In genomic region chr4:171846232-171846631, GRCh38 we compare ENCODE assay signal across 9 cellular contexts. TPM values are rescaled to one million over a fixed set of nuclear protein-coding genes. Genes with fewer than 3 reads are reported as not detected.
DNase-seq lines count a peak whose midpoint lies in the region; ATAC-seq and TF ChIP-seq lines count a peak whose summit lies in the region.
"Had no signal": no experiment of that assay in that cellular context is flagged by ENCODE, and none has a peak within 500 bp of the region (broad histone marks: within the 10 kb centered on the region; RNA-seq: fewer than 3 reads in every experiment).

No MANE protein-coding gene starts in this region.

- H3K9me3 Mint-ChIP-seq in activated CD8-positive, alpha-beta T cell treated with anti-CD3 and anti-CD28 coated beads, Interleukin-2, amount 10 ng/mL, durations not matched to agents 7 days and 5 days (ENCODE audit: insufficient read depth) = no peaks in the 10 kb centered on the region
- peaks cover 5 to 9% of the 10 kb centered on the region in 2 donors for H3K9me3 Mint-ChIP-seq in natural killer cell

- ATAC-seq in GM18502 (IDR thresholded peaks at IDR 0.05; ENCODE audit: poor library complexity, unreplicated experiment) (peak; percentile 87), HG02884 (IDR thresholded peaks at IDR 0.05; ENCODE audit: unreplicated experiment) (peak; percentile 83), left lobe of liver (peak; percentile 44), natural killer cell (no peak)
- no peak for ATAC-seq in activated CD8-positive, alpha-beta T cell treated with anti-CD3 and anti-CD28 coated beads, Interleukin-2, amount 10 ng/mL, durations not matched to agents 7 days and 5 days

- no peaks in the 10 kb centered on the region for H3K27me3 ChIP-seq in BJ (ENCODE audit: control insufficient read depth, insufficient read depth, low read length)

- H3K27ac Mint-ChIP-seq in activated CD8-positive, alpha-beta T cell treated with anti-CD3 and anti-CD28 coated beads, Interleukin-2, amount 10 ng/mL, durations not matched to agents 7 days and 5 days = no peak overlapping the region
- H3K27ac Mint-ChIP-seq in natural killer cell = no peak overlapping the region

- no peaks in the 10 kb centered on the region for H3K36me3 Mint-ChIP-seq in activated CD8-positive, alpha-beta T cell treated with anti-CD3 and anti-CD28 coated beads, Interleukin-2, amount 10 ng/mL, durations not matched to agents 7 days and 5 days (ENCODE audit: low read depth)
- no peaks in the 10 kb centered on the region for H3K36me3 Mint-ChIP-seq in natural killer cell

- H3K4me1 Mint-ChIP-seq in activated CD8-positive, alpha-beta T cell treated with anti-CD3 and anti-CD28 coated beads, Interleukin-2, amount 10 ng/mL, durations not matched to agents 7 days and 5 days (ENCODE audit: low read depth) = no peaks in the 10 kb centered on the region
- H3K4me1 Mint-ChIP-seq in natural killer cell = no peaks in the 10 kb centered on the region

- H3K27me3 Mint-ChIP-seq in activated CD8-positive, alpha-beta T cell treated with anti-CD3 and anti-CD28 coated beads, Interleukin-2, amount 10 ng/mL, durations not matched to agents 7 days and 5 days (ENCODE audit: low read depth) = no peaks in the 10 kb centered on the region
- H3K27me3 Mint-ChIP-seq in natural killer cell (ENCODE audit: low read depth in 2 of 2) = no peaks in the 10 kb centered on the region

- no peak overlapping the region for H3K4me3 Mint-ChIP-seq in activated CD8-positive, alpha-beta T cell treated with anti-CD3 and anti-CD28 coated beads, Interleukin-2, amount 10 ng/mL, durations not matched to agents 7 days and 5 days
- H3K4me3 Mint-ChIP-seq in natural killer cell = no peak overlapping the region

- no peak overlapping the region for H3K4me3 ChIP-seq in BJ (ENCODE audit: low read depth, low read length)

- no peaks in the 10 kb centered on the region for H3K36me3 ChIP-seq in BJ (ENCODE audit: control insufficient read depth, insufficient read depth, low read length)

- DNase-seq in BJ (ENCODE audit: low read depth) (no peak), NCI-H146 treated with DMSO at 0.1 percent for 48 hours (lab: John Stamatoyannopoulos, UW; ENCODE audit: unreplicated experiment) (peak; percentile 53), left lobe of liver (ENCODE audit: low spot score) (no peak), natural killer cell (no peak)
- DNase-seq in activated CD8-positive, alpha-beta T cell treated with anti-CD3 and anti-CD28 coated beads, Interleukin-2, amount 10 ng/mL, durations not matched to agents 7 days and 5 days = peak; percentile 21
- DNase-seq in effector CD4-positive, alpha-beta T cell = no peak

- intact Hi-C loops in natural killer cell (cut with micrococcal nuclease) = no loop called here

- TF ChIP-seq CTCF in BJ (IDR thresholded peaks at IDR 0.05; ENCODE audit: insufficient read depth, low read depth, low read length) (peak; percentile 80), natural killer cell (IDR thresholded peaks at IDR 0.05) (no peak)

- POLR2A ChIA-PET in BJ (lab: Charles Lee) = no interaction called here
- POLR2A ChIA-PET in activated CD8-positive, alpha-beta T cell treated with anti-CD3 and anti-CD28 coated beads, Interleukin-2, amount 10 ng/mL, durations not matched to agents 7 days and 5 days (lab: Charles Lee) = no interaction called here

- CTCF ChIA-PET in BJ (lab: Yijun Ruan, JAX) = interaction anchor here (1.3 kb wide), 1 partner anchor 356 kb away, joined by 5 read pairs; no protein-coding TSS in a partner anchor
- CTCF ChIA-PET in activated CD8-positive, alpha-beta T cell treated with anti-CD3 and anti-CD28 coated beads, Interleukin-2, amount 10 ng/mL, durations not matched to agents 7 days and 5 days (lab: Charles Lee) = no interaction called here

RNA-seq across cellular contexts. Expression of gene GALNTL6, which starts 33.0 kb away (rescaled TPM):
- polyA plus RNA-seq in BJ (2011; rRNA removed) = 0.02 TPM in 2 replicates
- polyA minus RNA-seq in BJ (2011; rRNA and poly(A)+ RNA removed) = not detected in 2 replicates
- not detected for total RNA-seq in activated CD8-positive, alpha-beta T cell treated with anti-CD3 and anti-CD28 coated beads, Interleukin-2, amount 10 ng/mL, durations not matched to agents 7 days and 5 days
- total RNA-seq in left lobe of liver (not detected), natural killer cell (not detected)
- total RNA-seq: T-helper 1 cell treated with Interleukin-12 subunit alpha and Interleukin-12 subunit beta and Interleukin-4 antibody, amounts not matched to agents 30 ng/mL and 1 ng/mL, for 36 hours had no signal

Comparison
In these comparisons a context has a peak if more than half of its experiments do, and no peak if none do; other contexts are left out.
1. DNase-seq: peak in NCI-H146 treated with DMSO at 0.1 percent for 48 hours (single experiment) and activated CD8-positive, alpha-beta T cell treated with anti-CD3 and anti-CD28 coated beads, Interleukin-2, amount 10 ng/mL, durations not matched to agents 7 days and 5 days (single experiment); none in BJ (single experiment), left lobe of liver (single experiment), natural killer cell (single experiment) and effector CD4-positive, alpha-beta T cell (single experiment).
2. ATAC-seq: peak in GM18502 (single experiment), HG02884 (single experiment) and left lobe of liver (single experiment); none in activated CD8-positive, alpha-beta T cell treated with anti-CD3 and anti-CD28 coated beads, Interleukin-2, amount 10 ng/mL, durations not matched to agents 7 days and 5 days (single experiment) and natural killer cell (0 of 3).